Comparison of ENCODE assay signal across 8 cellular contexts in genomic region chr4:52982246-52982950, GRCh38.
DNase-seq lines count a peak whose midpoint lies in the region; ATAC-seq and TF ChIP-seq lines count a peak whose summit lies in the region.

No MANE protein-coding gene starts in this region.

- no peak overlapping the region for H3K4me3 ChIP-seq in lower leg skin (ENCODE audit: low read depth, poor library complexity, severe bottlenecking)

- intact Hi-C loops in left cardiac atrium (cut with DNase I) (loop anchor here (2.0 to 10.0 kb wide), 6 partner anchors 258 to 748 kb away; no protein-coding TSS in a partner anchor), lower leg skin (cut with DNase I; ENCODE audit: low total_unique reads) (loop anchor here (5.0 kb wide), 1 partner anchor 435 kb away; no protein-coding TSS in a partner anchor)

- WGBS in lower leg skin, 2 donors, result 49 to 69% methylated on average over 2 of the region's 2 CpGs

- ATAC-seq in left cardiac atrium, result peak; percentile 88 to 91
- ATAC-seq in GM19463 (IDR thresholded peaks at IDR 0.05; ENCODE audit: unreplicated experiment), result no peak

- no peak for TF ChIP-seq POLR2A in lower leg skin (IDR thresholded peaks at IDR 0.05)

- TF ChIP-seq CTCF in GM10266 (IDR thresholded peaks at IDR 0.05; ENCODE audit: control insufficient read depth, insufficient read depth, low read depth, missing control alignments), result peak; percentile 41
- TF ChIP-seq CTCF in VCaP (conservative IDR thresholded peaks at IDR 0.05), result peak; percentile 96
- TF ChIP-seq CTCF in lower leg skin (IDR thresholded peaks at IDR 0.05), result no peak

- DNase-seq in GM10266 (ENCODE audit: extremely low spot score) (no peak), NCI-H1105 treated with DMSO at 0.1 percent for 48 hours (lab: John Stamatoyannopoulos, UW) (peak; percentile 38), left cardiac atrium (no peak), superior temporal gyrus (ENCODE audit: extremely low spot score) (peak; percentile 82), lower leg skin (ENCODE audit: low spot score in 2 of 2) (no peak)
- no peak for DNase-seq in stimulated activated CD4-positive, alpha-beta T cell treated with anti-CD3 and anti-CD28 coated beads, Interleukin-2, amount 100 ng/mL, for 24 hours

- no peak overlapping the region for H3K27ac ChIP-seq in VCaP

Comparison
In these comparisons a context has a peak if more than half of its experiments do, and no peak if none do; other contexts are left out.
1. DNase-seq: peak in NCI-H1105 treated with DMSO at 0.1 percent for 48 hours (single experiment) and superior temporal gyrus (single experiment); none in GM10266 (single experiment), left cardiac atrium (single experiment), lower leg skin (0 of 2) and stimulated activated CD4-positive, alpha-beta T cell treated with anti-CD3 and anti-CD28 coated beads, Interleukin-2, amount 100 ng/mL, for 24 hours (0 of 2).
2. CTCF ChIP-seq: peak in GM10266 (single experiment) and VCaP (single experiment); none in lower leg skin (0 of 3).